In the genomic region with DNA sequence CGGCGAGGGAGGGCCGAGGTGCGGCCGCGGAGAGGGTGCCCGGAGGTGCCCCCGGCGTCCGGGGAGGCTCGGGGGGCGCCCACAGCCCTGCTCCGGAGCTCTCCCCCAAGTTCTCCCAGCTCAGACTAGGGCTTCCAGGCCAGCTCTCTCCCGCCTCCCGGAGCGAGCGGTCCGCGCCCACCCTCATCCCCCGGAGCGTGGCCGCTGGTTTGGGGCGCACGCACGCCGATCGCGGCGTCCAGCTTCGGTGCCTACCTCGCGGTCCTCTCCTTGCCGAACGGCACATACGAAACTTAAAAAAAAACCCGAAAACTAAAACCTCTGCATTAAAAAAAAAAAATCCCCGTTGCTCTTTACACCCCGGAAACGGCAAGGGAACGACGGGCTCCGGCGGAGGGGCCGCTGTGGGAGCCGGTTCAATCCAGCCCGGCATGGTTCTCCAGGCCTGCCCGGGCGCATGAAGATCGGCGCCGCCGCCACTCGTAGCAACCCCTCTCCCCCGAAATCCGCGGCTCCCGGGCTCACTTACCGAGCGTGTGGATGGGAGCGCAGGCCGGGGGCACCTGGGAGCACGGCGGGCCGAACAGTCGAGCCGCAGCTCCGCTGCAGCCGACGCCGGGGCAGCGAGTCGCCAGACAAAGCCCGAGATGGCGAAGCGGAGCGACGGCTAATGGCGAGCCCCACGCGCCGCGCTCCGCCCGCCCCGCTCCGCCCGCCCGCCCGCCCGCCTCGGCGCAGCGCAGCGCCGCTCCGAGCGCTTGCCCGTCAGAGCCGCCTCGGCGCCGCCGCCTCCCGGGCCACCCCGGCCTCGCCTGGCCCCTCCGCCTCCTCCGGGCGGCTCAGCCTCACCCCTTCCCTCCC, we compare ENCODE assay signal across 1 cellular context.
TF ChIP-seq lines count a peak whose summit lies in the region.

No MANE protein-coding gene starts in this region.

TF ChIP-seq in HEK293, 187 proteins besides CTCF, POLR2A, EP300 and RAD21 (continued from another document and continues in another):
- peak; percentile 93 for TF ChIP-seq ZBTB10 (tag by site-specific recombination; IDR thresholded peaks at IDR 0.05)
- no peak for TF ChIP-seq YY2 (tag by site-specific recombination; IDR thresholded peaks at IDR 0.05)
- no peak for TF ChIP-seq TRIM28 (IDR thresholded peaks at IDR 0.05; ENCODE audit: borderline replicate concordance, low read length)
- no peak for TF ChIP-seq SP3 (tag by site-specific recombination; IDR thresholded peaks at IDR 0.05)
- TF ChIP-seq ZFP3 (tag by site-specific recombination; IDR thresholded peaks at IDR 0.05; ENCODE audit: low read depth) = no peak
- TF ChIP-seq ZNF837 (tag by site-specific recombination; IDR thresholded peaks at IDR 0.05) = 0 out of 2 replicates have a peak, but pooled peaks have one; percentile 36
- no peak for TF ChIP-seq IKZF3 (tag by site-specific recombination; IDR thresholded peaks at IDR 0.05)
- no peak for TF ChIP-seq ZNF155 (tag by site-specific recombination; IDR thresholded peaks at IDR 0.05)
- TF ChIP-seq ZNF157 (tag by site-specific recombination; IDR thresholded peaks at IDR 0.05) = no peak
- TF ChIP-seq ZBTB21 (tag by site-specific recombination; IDR thresholded peaks at IDR 0.05) = no peak
- no peak for TF ChIP-seq HOXA7 (CRISPR knock-in tag; IDR thresholded peaks at IDR 0.05; ENCODE audit: borderline replicate concordance)
- TF ChIP-seq ZNF391 (tag by site-specific recombination; IDR thresholded peaks at IDR 0.05; ENCODE audit: borderline replicate concordance, low read depth) = peak; percentile 76; the same call in 1 of the 2 replicates
- TF ChIP-seq ZNF544 (tag by site-specific recombination; IDR thresholded peaks at IDR 0.05) = no peak
- no peak for TF ChIP-seq ZNF248 (tag by site-specific recombination; IDR thresholded peaks at IDR 0.05)
- TF ChIP-seq ZNF292 (tag by site-specific recombination; IDR thresholded peaks at IDR 0.05; ENCODE audit: borderline replicate concordance, low read depth) = no peak
- peak; percentile 93; the same call in 1 of the 2 replicates for TF ChIP-seq ZBTB7A (tag by site-specific recombination; IDR thresholded peaks at IDR 0.05; ENCODE audit: low read depth)
- no peak for TF ChIP-seq ZNF266 (tag by site-specific recombination; IDR thresholded peaks at IDR 0.05; ENCODE audit: low read depth)
- no peak for TF ChIP-seq ZNF596 (tag by site-specific recombination; IDR thresholded peaks at IDR 0.05)
- no peak for TF ChIP-seq ATF2 (tag by site-specific recombination; IDR thresholded peaks at IDR 0.05; ENCODE audit: low read depth)
- TF ChIP-seq ZNF791 (tag by site-specific recombination; IDR thresholded peaks at IDR 0.05) = no peak
- no peak for TF ChIP-seq ZFHX2 (tag by site-specific recombination; conservative IDR thresholded peaks at IDR 0.05)
- 0 out of 2 replicates have a peak, but pooled peaks have one; percentile 40 for TF ChIP-seq MZF1 (tag by site-specific recombination; IDR thresholded peaks at IDR 0.05; ENCODE audit: borderline replicate concordance)
- TF ChIP-seq ZBTB49 (tag by site-specific recombination; IDR thresholded peaks at IDR 0.05; ENCODE audit: low read depth) = no peak
- TF ChIP-seq ZXDB (tag by site-specific recombination; IDR thresholded peaks at IDR 0.05) = peak; percentile 36; the same call in 1 of the 2 replicates
- no peak for TF ChIP-seq HOXC10 (CRISPR knock-in tag; IDR thresholded peaks at IDR 0.05)
- TF ChIP-seq ZNF138 (tag by site-specific recombination; IDR thresholded peaks at IDR 0.05; ENCODE audit: borderline replicate concordance) = no peak
- TF ChIP-seq ZFP41 (tag by site-specific recombination; IDR thresholded peaks at IDR 0.05; ENCODE audit: borderline replicate concordance) = no peak
- no peak for TF ChIP-seq ZNF626 (tag by site-specific recombination; IDR thresholded peaks at IDR 0.05)
- TF ChIP-seq, protein P1, sequence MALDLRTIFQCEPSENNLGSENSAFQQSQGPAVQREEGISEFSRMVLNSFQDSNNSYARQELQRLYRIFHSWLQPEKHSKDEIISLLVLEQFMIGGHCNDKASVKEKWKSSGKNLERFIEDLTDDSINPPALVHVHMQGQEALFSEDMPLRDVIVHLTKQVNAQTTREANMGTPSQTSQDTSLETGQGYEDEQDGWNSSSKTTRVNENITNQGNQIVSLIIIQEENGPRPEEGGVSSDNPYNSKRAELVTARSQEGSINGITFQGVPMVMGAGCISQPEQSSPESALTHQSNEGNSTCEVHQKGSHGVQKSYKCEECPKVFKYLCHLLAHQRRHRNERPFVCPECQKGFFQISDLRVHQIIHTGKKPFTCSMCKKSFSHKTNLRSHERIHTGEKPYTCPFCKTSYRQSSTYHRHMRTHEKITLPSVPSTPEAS (tag by site-specific recombination; IDR thresholded peaks at IDR 0.05) = no peak
- TF ChIP-seq REPIN1 (tag by site-specific recombination; IDR thresholded peaks at IDR 0.05; ENCODE audit: low read depth) = no peak
- TF ChIP-seq ZFP37 (tag by site-specific recombination; IDR thresholded peaks at IDR 0.05) = peak; percentile 66; the same call in 1 of the 2 replicates
- no peak for TF ChIP-seq FEZF1 (tag by site-specific recombination; IDR thresholded peaks at IDR 0.05)
- TF ChIP-seq ZNF776 (tag by site-specific recombination; IDR thresholded peaks at IDR 0.05; ENCODE audit: borderline replicate concordance) = no peak
- TF ChIP-seq ZNF449 (tag by site-specific recombination; IDR thresholded peaks at IDR 0.05) = no peak
- peak; percentile 40; the same call in 1 of the 2 replicates for TF ChIP-seq ZNF362 (tag by site-specific recombination; IDR thresholded peaks at IDR 0.05)
- no peak for TF ChIP-seq ZNF548 (tag by site-specific recombination; IDR thresholded peaks at IDR 0.05)
- no peak for TF ChIP-seq SCRT1 (tag by site-specific recombination; IDR thresholded peaks at IDR 0.05; ENCODE audit: borderline replicate concordance)
- TF ChIP-seq ZNF280C (tag by site-specific recombination; IDR thresholded peaks at IDR 0.05) = no peak
- no peak for TF ChIP-seq ZNF214 (tag by site-specific recombination; IDR thresholded peaks at IDR 0.05; ENCODE audit: borderline replicate concordance)
- TF ChIP-seq ZNF239 (tag by site-specific recombination; IDR thresholded peaks at IDR 0.05) = no peak
- no peak for TF ChIP-seq ZNF785 (tag by site-specific recombination; IDR thresholded peaks at IDR 0.05)
- TF ChIP-seq, protein P2, sequence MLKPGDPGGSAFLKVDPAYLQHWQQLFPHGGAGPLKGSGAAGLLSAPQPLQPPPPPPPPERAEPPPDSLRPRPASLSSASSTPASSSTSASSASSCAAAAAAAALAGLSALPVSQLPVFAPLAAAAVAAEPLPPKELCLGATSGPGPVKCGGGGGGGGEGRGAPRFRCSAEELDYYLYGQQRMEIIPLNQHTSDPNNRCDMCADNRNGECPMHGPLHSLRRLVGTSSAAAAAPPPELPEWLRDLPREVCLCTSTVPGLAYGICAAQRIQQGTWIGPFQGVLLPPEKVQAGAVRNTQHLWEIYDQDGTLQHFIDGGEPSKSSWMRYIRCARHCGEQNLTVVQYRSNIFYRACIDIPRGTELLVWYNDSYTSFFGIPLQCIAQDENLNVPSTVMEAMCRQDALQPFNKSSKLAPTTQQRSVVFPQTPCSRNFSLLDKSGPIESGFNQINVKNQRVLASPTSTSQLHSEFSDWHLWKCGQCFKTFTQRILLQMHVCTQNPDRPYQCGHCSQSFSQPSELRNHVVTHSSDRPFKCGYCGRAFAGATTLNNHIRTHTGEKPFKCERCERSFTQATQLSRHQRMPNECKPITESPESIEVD (tag by site-specific recombination; IDR thresholded peaks at IDR 0.05) = no peak
- TF ChIP-seq ZNF121 (tag by site-specific recombination; IDR thresholded peaks at IDR 0.05) = no peak
- TF ChIP-seq BCL11B (tag by site-specific recombination; IDR thresholded peaks at IDR 0.05; ENCODE audit: low read depth) = 0 out of 2 replicates have a peak, but pooled peaks have one; percentile 15
- no peak for TF ChIP-seq ZNF211 (tag by site-specific recombination; IDR thresholded peaks at IDR 0.05; ENCODE audit: low read depth)
- TF ChIP-seq, protein P3, sequence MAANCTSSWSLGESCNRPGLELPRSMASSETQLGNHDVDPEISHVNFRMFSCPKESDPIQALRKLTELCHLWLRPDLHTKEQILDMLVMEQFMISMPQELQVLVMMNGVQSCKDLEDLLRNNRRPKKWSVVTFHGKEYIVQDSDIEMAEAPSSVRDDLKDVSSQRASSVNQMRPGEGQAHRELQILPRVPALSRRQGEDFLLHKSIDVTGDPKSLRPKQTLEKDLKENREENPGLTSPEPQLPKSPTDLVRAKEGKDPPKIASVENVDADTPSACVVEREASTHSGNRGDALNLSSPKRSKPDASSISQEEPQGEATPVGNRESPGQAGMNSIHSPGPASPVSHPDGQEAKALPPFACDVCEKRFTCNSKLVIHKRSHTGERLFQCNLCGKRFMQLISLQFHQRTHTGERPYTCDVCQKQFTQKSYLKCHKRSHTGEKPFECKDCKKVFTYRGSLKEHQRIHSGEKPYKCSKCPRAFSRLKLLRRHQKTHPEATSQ (tag by site-specific recombination; IDR thresholded peaks at IDR 0.05) = no peak
